ENCODE assay signal across 1 cellular context in genomic region chr6:72559067-72559466, GRCh38.
TF ChIP-seq lines count a peak whose summit lies in the region.

No MANE protein-coding gene starts in this region.

TF ChIP-seq in IMR-90, 13 proteins besides CTCF, POLR2A, EP300 and RAD21:
- no peak for TF ChIP-seq MAZ (IDR thresholded peaks at IDR 0.05; ENCODE audit: borderline replicate concordance, low read depth, low read length)
- TF ChIP-seq MAFK (IDR thresholded peaks at IDR 0.05; ENCODE audit: low read depth, low read length), result no peak
- no peak for TF ChIP-seq RCOR1 (IDR thresholded peaks at IDR 0.05; ENCODE audit: insufficient replicate concordance, low read length)
- TF ChIP-seq, protein P1, sequence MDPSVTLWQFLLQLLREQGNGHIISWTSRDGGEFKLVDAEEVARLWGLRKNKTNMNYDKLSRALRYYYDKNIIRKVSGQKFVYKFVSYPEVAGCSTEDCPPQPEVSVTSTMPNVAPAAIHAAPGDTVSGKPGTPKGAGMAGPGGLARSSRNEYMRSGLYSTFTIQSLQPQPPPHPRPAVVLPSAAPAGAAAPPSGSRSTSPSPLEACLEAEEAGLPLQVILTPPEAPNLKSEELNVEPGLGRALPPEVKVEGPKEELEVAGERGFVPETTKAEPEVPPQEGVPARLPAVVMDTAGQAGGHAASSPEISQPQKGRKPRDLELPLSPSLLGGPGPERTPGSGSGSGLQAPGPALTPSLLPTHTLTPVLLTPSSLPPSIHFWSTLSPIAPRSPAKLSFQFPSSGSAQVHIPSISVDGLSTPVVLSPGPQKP (IDR thresholded peaks at IDR 0.05; ENCODE audit: borderline replicate concordance, low read depth, low read length), result no peak
- TF ChIP-seq MXI1 (IDR thresholded peaks at IDR 0.05; ENCODE audit: borderline replicate concordance, low read depth, low read length), result no peak
- TF ChIP-seq, protein P2, sequence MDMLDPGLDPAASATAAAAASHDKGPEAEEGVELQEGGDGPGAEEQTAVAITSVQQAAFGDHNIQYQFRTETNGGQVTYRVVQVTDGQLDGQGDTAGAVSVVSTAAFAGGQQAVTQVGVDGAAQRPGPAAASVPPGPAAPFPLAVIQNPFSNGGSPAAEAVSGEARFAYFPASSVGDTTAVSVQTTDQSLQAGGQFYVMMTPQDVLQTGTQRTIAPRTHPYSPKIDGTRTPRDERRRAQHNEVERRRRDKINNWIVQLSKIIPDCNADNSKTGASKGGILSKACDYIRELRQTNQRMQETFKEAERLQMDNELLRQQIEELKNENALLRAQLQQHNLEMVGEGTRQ (IDR thresholded peaks at IDR 0.05; ENCODE audit: low read depth, low read length), result no peak
- TF ChIP-seq SMC3 (IDR thresholded peaks at IDR 0.05; ENCODE audit: low read depth, low read length), result no peak
